ENCODE assay signal across 33 cellular contexts in the genomic region with DNA sequence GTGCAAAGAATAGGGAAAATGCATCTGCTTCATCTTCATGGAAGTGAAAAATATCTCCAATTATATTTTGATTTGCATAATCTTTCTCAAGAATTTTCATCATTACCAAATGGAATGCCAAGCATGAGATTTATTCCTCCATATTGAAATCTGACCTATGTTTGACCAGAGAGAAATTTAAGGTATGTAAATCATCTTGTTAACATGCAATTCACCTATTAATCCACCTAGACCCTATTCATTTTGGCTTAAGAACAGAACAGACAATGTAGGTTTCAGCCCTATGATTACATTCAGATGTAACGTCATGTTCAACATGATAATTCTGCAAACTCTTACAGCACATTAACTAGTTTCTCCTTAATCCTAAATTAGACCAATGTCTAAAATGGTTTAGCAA. TPM values are rescaled to one million over a fixed set of nuclear protein-coding genes. Genes with fewer than 3 reads are reported as not detected.
"Had no signal": no experiment of that assay in that cellular context is flagged by ENCODE, and none has a peak within 500 bp of the region (broad histone marks: within the 10 kb centered on the region; RNA-seq: fewer than 3 reads in every experiment).

No MANE protein-coding gene starts in this region.

- H3K4me1 Mint-ChIP-seq: nephron progenitor cell; neural crest cell; stimulated activated memory B cell treated with anti-CD40 and anti-IgM and Interleukin-4, amounts not matched to agents 10 μg/mL and 1 μg/mL and 100 μg/mL, for 72 hours; stimulated activated naive CD8-positive, alpha-beta T cell treated with anti-CD3 and anti-CD28 coated beads, Interleukin-15, amount 100 ng/mL, for 72 hours had no signal

- H3K4me3 ChIP-seq: pancreas, prostate gland, right lobe of liver, sigmoid colon, skin epidermis, smooth muscle cell, spleen, suprapubic skin, testis, tibial artery, transverse colon, upper lobe of right lung, uterus had no signal

- H3K27ac ChIP-seq: neutrophil, pancreas, prostate gland, right lobe of liver, sigmoid colon, skin epidermis, spleen, suprapubic skin, testis, tibial artery, transverse colon, upper lobe of right lung, uterus had no signal

- DNase-seq: naive thymus-derived CD8-positive, alpha-beta T cell; nephron progenitor cell; nucleus accumbens; pancreas; retina; right cardiac atrium; right lobe of liver; sigmoid colon; spleen; stimulated activated CD4-positive, alpha-beta T cell treated with anti-CD3 and anti-CD28 coated beads, Interleukin-12 subunit alpha, Interleukin-12 subunit beta, amount 100 ng/mL, for 4 hours; stimulated activated CD4-positive, alpha-beta T cell treated with anti-CD3 and anti-CD28 coated beads, Interleukin-1b, Interleukin-23, amount 100 ng/mL, for 48 hours; stimulated activated CD4-positive, alpha-beta T cell treated with anti-CD3 and anti-CD28 coated beads, Interleukin-4, amount 100 ng/mL, for 1 hour; stimulated activated CD4-positive, alpha-beta T cell treated with anti-CD3 and anti-CD28 coated beads, Interleukin-4, amount 100 ng/mL, for 4 hours; stimulated activated CD8-positive, alpha-beta memory T cell treated with anti-CD3 and anti-CD28 coated beads, Interleukin-4, amount 100 ng/mL, for 48 hours; stimulated activated naive CD4-positive, alpha-beta T cell; stimulated activated naive CD8-positive, alpha-beta T cell treated with anti-CD3 and anti-CD28 coated beads, Interleukin-15, amount 100 ng/mL, for 72 hours; stimulated activated naive CD8-positive, alpha-beta T cell treated with anti-CD3 and anti-CD28 coated beads, Interleukin-15, Interleukin-2, amounts not matched to agents 100 U/mL and 50 U/mL, for 24 hours; substantia nigra; testis; tibial artery; transverse colon; upper lobe of right lung; uterus had no signal

- ATAC-seq: naive thymus-derived CD8-positive, alpha-beta T cell; natural killer cell treated with Interleukin-12 subunit alpha and Interleukin-12 subunit beta and Interleukin-15 and Interleukin-18, amount 100 ng/mL, for 72 hours; pancreas; right cardiac atrium; right lobe of liver; stimulated activated memory B cell treated with anti-CD40 and anti-IgM and Interleukin-4, amounts not matched to agents 10 μg/mL and 1 μg/mL and 100 μg/mL, for 72 hours; stimulated activated naive CD8-positive, alpha-beta T cell treated with anti-CD3 and anti-CD28 coated beads, Interleukin-15, amount 100 ng/mL, for 72 hours; stimulated activated naive CD8-positive, alpha-beta T cell treated with anti-CD3 and anti-CD28 coated beads, Interleukin-15, Interleukin-2, amounts not matched to agents 100 U/mL and 50 U/mL, for 24 hours; upper lobe of right lung had no signal

- H3K36me3 ChIP-seq: neutrophil, pancreas, prostate gland, right lobe of liver, sigmoid colon, spleen, suprapubic skin, transverse colon, upper lobe of right lung, uterus had no signal

- H3K4me1 ChIP-seq: pancreas, prostate gland, right lobe of liver, sigmoid colon, spleen, suprapubic skin, testis, tibial artery, transverse colon, upper lobe of right lung, uterus had no signal

- H3K27me3 Mint-ChIP-seq: naive thymus-derived CD8-positive, alpha-beta T cell; natural killer cell treated with Interleukin-12 subunit alpha and Interleukin-12 subunit beta and Interleukin-15 and Interleukin-18, amount 100 ng/mL, for 72 hours; stimulated activated memory B cell treated with anti-CD40 and anti-IgM and Interleukin-4, amounts not matched to agents 10 μg/mL and 1 μg/mL and 100 μg/mL, for 72 hours; stimulated activated naive CD8-positive, alpha-beta T cell treated with anti-CD3 and anti-CD28 coated beads, Interleukin-15, amount 100 ng/mL, for 72 hours; type B pancreatic cell had no signal

- H3K9me3 ChIP-seq: pancreas, prostate gland, right lobe of liver, sigmoid colon, testis, transverse colon, uterus had no signal

- H3K4me3 Mint-ChIP-seq: naive thymus-derived CD8-positive, alpha-beta T cell; natural killer cell treated with Interleukin-12 subunit alpha and Interleukin-12 subunit beta and Interleukin-15 and Interleukin-18, amount 100 ng/mL, for 72 hours; nephron progenitor cell; neural crest cell; stimulated activated memory B cell treated with anti-CD40 and anti-IgM and Interleukin-4, amounts not matched to agents 10 μg/mL and 1 μg/mL and 100 μg/mL, for 72 hours; stimulated activated naive CD8-positive, alpha-beta T cell treated with anti-CD3 and anti-CD28 coated beads, Interleukin-15, amount 100 ng/mL, for 72 hours; type B pancreatic cell had no signal

- H3K27me3 ChIP-seq: neutrophil, pancreas, right lobe of liver, sigmoid colon, spleen, suprapubic skin, testis, tibial artery, transverse colon, upper lobe of right lung, uterus had no signal

- H3K27ac Mint-ChIP-seq: naive thymus-derived CD8-positive, alpha-beta T cell; natural killer cell treated with Interleukin-12 subunit alpha and Interleukin-12 subunit beta and Interleukin-15 and Interleukin-18, amount 100 ng/mL, for 72 hours; nephron progenitor cell; stimulated activated memory B cell treated with anti-CD40 and anti-IgM and Interleukin-4, amounts not matched to agents 10 μg/mL and 1 μg/mL and 100 μg/mL, for 72 hours; stimulated activated naive CD8-positive, alpha-beta T cell treated with anti-CD3 and anti-CD28 coated beads, Interleukin-15, amount 100 ng/mL, for 72 hours; type B pancreatic cell had no signal

- H3K4me2 ChIP-seq: smooth muscle cell had no signal

RNA-seq across cellular contexts. Expression of a gene that starts 30.8 kb away (rescaled TPM):
- total RNA-seq: osteocyte, smooth muscle cell had no signal
